In genomic region chr11:17864478-17864941, GRCh38 we compare ENCODE assay signal across 8 cellular contexts.
A peak's percentile ranks its signal among the peaks of the same experiment; 100 is the strongest.
DNase-seq lines count a peak whose midpoint lies in the region; ATAC-seq and TF ChIP-seq lines count a peak whose summit lies in the region.

No MANE protein-coding gene starts in this region.

- in situ Hi-C loops in GM13977 (cut with MboI; ENCODE audit: low pct_unique_long_range_greater_than_20kb, low sequenced_read_pairs, unreplicated experiment): no loop called here

- no peak for DNase-seq in AG09319 (ENCODE audit: extremely low read depth, low read depth)
- no peak for DNase-seq in GM13977 (ENCODE audit: low spot score)
- peak; percentile 15 for DNase-seq in OCI-M1 (lab: John Stamatoyannopoulos, UW)
- DNase-seq in iPS DF 6.9 (ENCODE audit: low read depth, low spot score): peak; percentile 22
- no peak for DNase-seq in COLO829 (ENCODE audit: low spot score)
- DNase-seq in UCSD-AML1 (lab: John Stamatoyannopoulos, UW; ENCODE audit: unreplicated experiment): no peak
- no peak for DNase-seq in NCI-H2081 treated with DMSO at 0.1 percent for 48 hours (lab: John Stamatoyannopoulos, UW)

- H3K4me3 ChIP-seq in iPS DF 6.9 (ENCODE audit: low read length): no peak overlapping the region

- no peak for ATAC-seq in GM21381 (IDR thresholded peaks at IDR 0.05; ENCODE audit: unreplicated experiment)

- H3K4me1 ChIP-seq in iPS DF 6.9 (ENCODE audit: control insufficient read depth, insufficient read depth, low read length): 0 out of 2 replicates have a peak, but pooled peaks cover 1% of the 10 kb centered on the region

- no peaks in the 10 kb centered on the region for H3K36me3 ChIP-seq in iPS DF 6.9 (ENCODE audit: control insufficient read depth, insufficient read depth, low read length)

- H3K9me3 ChIP-seq in iPS DF 6.9 (ENCODE audit: control insufficient read depth, insufficient read depth, low read length): no peaks in the 10 kb centered on the region

- no peaks in the 10 kb centered on the region for H3K27me3 ChIP-seq in iPS DF 6.9 (ENCODE audit: control insufficient read depth, insufficient read depth, low read length)

- TF ChIP-seq CTCF in AG09319 (IDR thresholded peaks at IDR 0.05; ENCODE audit: low read depth, low read length) (peak; percentile 26), GM13977 (IDR thresholded peaks at IDR 0.05; ENCODE audit: extremely low read depth, insufficient read depth, missing control alignments) (peak; percentile 67)

- no peak overlapping the region for H3K27ac ChIP-seq in iPS DF 6.9 (ENCODE audit: low read length)

- no CpG with 5 or more reads among the region's 3 CpGs for WGBS in iPS DF 6.9 (ENCODE audit: insufficient coverage, insufficient read length)

Comparison
In these comparisons a context has a peak if more than half of its experiments do, and no peak if none do; other contexts are left out.
1. DNase-seq: peak in OCI-M1 (single experiment) and iPS DF 6.9 (single experiment); none in AG09319 (single experiment), GM13977 (single experiment), COLO829 (single experiment), UCSD-AML1 (single experiment) and NCI-H2081 treated with DMSO at 0.1 percent for 48 hours (single experiment).